23 cellular contexts compared by ENCODE assay signal in genomic region chr20:13485576-13485975, GRCh38.
DNase-seq lines count a peak whose midpoint lies in the region; ATAC-seq, FAIRE-seq and TF ChIP-seq lines count a peak whose summit lies in the region.
"Had no signal": no experiment of that assay in that cellular context is flagged by ENCODE, and none has a peak within 500 bp of the region (broad histone marks: within the 10 kb centered on the region; RNA-seq: fewer than 3 reads in every experiment).

No MANE protein-coding gene starts in this region.

- H3K9me3 ChIP-seq in gastrocnemius medialis = no peaks in the 10 kb centered on the region
- H3K9me3 ChIP-seq in aorta (ENCODE audit: control insufficient read depth, low read length) = no peaks in the 10 kb centered on the region
- H3K9me3 ChIP-seq: BE2C had no signal

- H3K27ac ChIP-seq in gastrocnemius medialis (no peak overlapping the region), aorta (ENCODE audit: low read depth in 1 of 2, low read length in 2 of 2) (no peak overlapping the region)
- H3K27ac ChIP-seq: BLaER1 had no signal

- ATAC-seq in left colon (peak; percentile 93), gastrocnemius medialis (no peak), aorta (ENCODE audit: low FRiP score) (no peak)
- ATAC-seq: GM12878 had no signal

- H3K27me3 ChIP-seq in gastrocnemius medialis = no peaks in the 10 kb centered on the region
- H3K27me3 ChIP-seq in aorta (ENCODE audit: control insufficient read depth in 1 of 2, insufficient read depth in 2 of 2, low read length in 1 of 2) = no peaks in the 10 kb centered on the region
- H3K27me3 ChIP-seq: BE2C, BLaER1 had no signal

- in situ Hi-C loops in gastrocnemius medialis (cut with MboI; ENCODE audit: low sequenced_read_pairs in 4 of 4) = loop anchor here in 1 of 4 donors (25.0 kb wide), 1 partner anchor 277 kb away; no protein-coding TSS in a partner anchor

- FAIRE-seq in colon (lab: Jason Lieb, UNC) = peak; percentile 91
- FAIRE-seq: A204.1, GM12878, GM12892 had no signal

- no peak for DNase-seq in left colon
- DNase-seq in gastrocnemius medialis = no peak
- no peak for DNase-seq in aorta
- DNase-seq in RKO (ENCODE audit: low spot score) = no peak
- DNase-seq: 8988T; BE2C; C1 segment of cervical spinal cord; CD4-positive, alpha-beta memory T cell; CD4-positive, CD25-positive, alpha-beta regulatory T cell; CD8-positive, alpha-beta memory T cell; COR-L47; DMS 273 treated with DMSO at 0.1 percent for 48 hours; DMS153; DMS53; DMS79; DND-41; EL; GDM1 had no signal

- intact Hi-C loops in left colon (cut with DNase I, micrococcal nuclease) = no loop called here
- intact Hi-C loops in gastrocnemius medialis (cut with DNase I; ENCODE audit: low total_unique reads) = no loop called here
- intact Hi-C loops in aorta (cut with DNase I) = no loop called here

- H3K4me3 ChIP-seq in gastrocnemius medialis (no peak overlapping the region), aorta (ENCODE audit: low read length in 2 of 2) (no peak overlapping the region)
- H3K4me3 ChIP-seq: BLaER1, GM12878 had no signal

- H3K36me3 ChIP-seq in gastrocnemius medialis (peaks cover 0 to 9% of the 10 kb centered on the region in 2 donors), aorta (ENCODE audit: control insufficient read depth in 1 of 2, insufficient read depth in 2 of 2, low read length in 1 of 2) (peaks cover 0 to 3% of the 10 kb centered on the region in 2 donors)

- TF ChIP-seq CTCF in gastrocnemius medialis (IDR thresholded peaks at IDR 0.05 in 4 of 5, conservative IDR thresholded peaks at IDR 0.05 in 1 of 5) = no peak

- WGBS in aorta, 2 donors = 91% methylated on average over 3 of the region's 3 CpGs

- H3K4me1 ChIP-seq in gastrocnemius medialis (peaks cover 4 to 5% of the 10 kb centered on the region in 2 donors), aorta (ENCODE audit: control insufficient read depth in 1 of 2, insufficient read depth in 2 of 2, low read length in 2 of 2) (peaks cover 0 to 3% of the 10 kb centered on the region in 2 donors)
- H3K4me1 ChIP-seq: BE2C, BLaER1 had no signal

- TF ChIP-seq POLR2A in gastrocnemius medialis (IDR thresholded peaks at IDR 0.05) = no peak
